ENCODE assay signal across 1 cellular context in genomic region chr17:1648582-1649115, GRCh38.
TF ChIP-seq lines count a peak whose summit lies in the region.

No MANE protein-coding gene starts in this region.

TF ChIP-seq in HepG2, 621 proteins besides CTCF, POLR2A, EP300 and RAD21 (continued from another document and continues in another):
- TF ChIP-seq ZBTB34 (CRISPR knock-in tag; IDR thresholded peaks at IDR 0.05) (no peak), ZNF253 (CRISPR knock-in tag; IDR thresholded peaks at IDR 0.05; ENCODE audit: borderline replicate concordance) (no peak), YEATS2 (CRISPR knock-in tag; IDR thresholded peaks at IDR 0.05; ENCODE audit: borderline replicate concordance) (no peak), MBD4 (IDR thresholded peaks at IDR 0.05; ENCODE audit: borderline replicate concordance, low read length) (no peak), ZNF557 (CRISPR knock-in tag; IDR thresholded peaks at IDR 0.05) (no peak), SRSF4 (IDR thresholded peaks at IDR 0.05; ENCODE audit: low read depth, low read length, poor library complexity, severe bottlenecking) (no peak), ZSCAN12 (CRISPR knock-in tag; IDR thresholded peaks at IDR 0.05) (no peak), CEBPG (CRISPR knock-in tag; IDR thresholded peaks at IDR 0.05) (no peak), KLF12 (CRISPR knock-in tag; IDR thresholded peaks at IDR 0.05; ENCODE audit: borderline replicate concordance) (no peak), ZNF75D (CRISPR knock-in tag; IDR thresholded peaks at IDR 0.05; ENCODE audit: borderline replicate concordance) (no peak), ATF6 (CRISPR knock-in tag; conservative IDR thresholded peaks at IDR 0.05) (no peak), YY1 (IDR thresholded peaks at IDR 0.05; ENCODE audit: insufficient read depth, insufficient replicate concordance, low read depth, low read length) (peak; percentile 90), MLLT10 (CRISPR knock-in tag; IDR thresholded peaks at IDR 0.05) (no peak), KAT8 (CRISPR knock-in tag; IDR thresholded peaks at IDR 0.05) (0 out of 2 replicates have a peak, but pooled peaks have one; percentile 52), ZFP36L2 (CRISPR knock-in tag; IDR thresholded peaks at IDR 0.05) (no peak), PRDM15 (CRISPR knock-in tag; IDR thresholded peaks at IDR 0.05) (no peak), EEA1 (CRISPR knock-in tag; IDR thresholded peaks at IDR 0.05; ENCODE audit: borderline replicate concordance) (no peak), ZNF274 (CRISPR knock-in tag; IDR thresholded peaks at IDR 0.05) (no peak), ZNF10 (CRISPR knock-in tag; IDR thresholded peaks at IDR 0.05; ENCODE audit: borderline replicate concordance, low read depth) (no peak), FOXJ3 (CRISPR knock-in tag; IDR thresholded peaks at IDR 0.05; ENCODE audit: borderline replicate concordance) (no peak), SP140L (CRISPR knock-in tag; IDR thresholded peaks at IDR 0.05; ENCODE audit: borderline replicate concordance) (no peak), ZNF749 (CRISPR knock-in tag; IDR thresholded peaks at IDR 0.05; ENCODE audit: borderline replicate concordance) (no peak), MIER2 (CRISPR knock-in tag; IDR thresholded peaks at IDR 0.05) (no peak), THRA (CRISPR knock-in tag; IDR thresholded peaks at IDR 0.05; ENCODE audit: borderline replicate concordance) (peak; percentile 15; the same call in 1 of the 2 replicates), MXD1 (CRISPR knock-in tag; IDR thresholded peaks at IDR 0.05) (0 out of 2 replicates have a peak, but pooled peaks have one; percentile 7), ZNF276 (CRISPR knock-in tag; IDR thresholded peaks at IDR 0.05; ENCODE audit: low read depth) (no peak), ZNF766 (CRISPR knock-in tag; IDR thresholded peaks at IDR 0.05; ENCODE audit: borderline replicate concordance) (no peak), ZNF224 (CRISPR knock-in tag; IDR thresholded peaks at IDR 0.05) (no peak), ZNF256 (CRISPR knock-in tag; conservative IDR thresholded peaks at IDR 0.05) (no peak), CREM (IDR thresholded peaks at IDR 0.05) (no peak), CREM (CRISPR knock-in tag; IDR thresholded peaks at IDR 0.05) (no peak), ZNF24 (IDR thresholded peaks at IDR 0.05) (no peak), ZSCAN5A (CRISPR knock-in tag; IDR thresholded peaks at IDR 0.05; ENCODE audit: borderline replicate concordance) (no peak), MED13 (CRISPR knock-in tag; IDR thresholded peaks at IDR 0.05) (no peak), NCOA2 (CRISPR knock-in tag; IDR thresholded peaks at IDR 0.05) (no peak), TRIM24 (CRISPR knock-in tag; IDR thresholded peaks at IDR 0.05) (no peak), TFAP4 (IDR thresholded peaks at IDR 0.05; ENCODE audit: borderline replicate concordance, low read depth) (peak; percentile 76; the same call in 1 of the 2 replicates), ZNF552 (CRISPR knock-in tag; IDR thresholded peaks at IDR 0.05; ENCODE audit: borderline replicate concordance) (no peak), ZNF138 (CRISPR knock-in tag; IDR thresholded peaks at IDR 0.05; ENCODE audit: low read depth) (no peak), ZNF337 (CRISPR knock-in tag; IDR thresholded peaks at IDR 0.05; ENCODE audit: borderline replicate concordance, low read depth) (no peak), ZNF607 (CRISPR knock-in tag; IDR thresholded peaks at IDR 0.05; ENCODE audit: borderline replicate concordance) (0 out of 2 replicates have a peak, but pooled peaks have one; percentile 6), HNF1A (IDR thresholded peaks at IDR 0.05; ENCODE audit: low read depth) (no peak), HNF1A (CRISPR knock-in tag; IDR thresholded peaks at IDR 0.05; ENCODE audit: borderline replicate concordance) (no peak; the same call in 1 of the 2 replicates), ZNF598 (CRISPR knock-in tag; IDR thresholded peaks at IDR 0.05; ENCODE audit: borderline replicate concordance) (no peak), DRAP1 (CRISPR knock-in tag; IDR thresholded peaks at IDR 0.05) (no peak; the same call in 1 of the 2 replicates), STAT5B (CRISPR knock-in tag; IDR thresholded peaks at IDR 0.05) (no peak), MATR3 (CRISPR knock-in tag; IDR thresholded peaks at IDR 0.05) (no peak), PAF1 (CRISPR knock-in tag; IDR thresholded peaks at IDR 0.05) (no peak), ADNP (CRISPR knock-in tag; IDR thresholded peaks at IDR 0.05) (0 out of 2 replicates have a peak, but pooled peaks have one; percentile 21), ZNF343 (CRISPR knock-in tag; IDR thresholded peaks at IDR 0.05) (no peak), ZFP82 (CRISPR knock-in tag; IDR thresholded peaks at IDR 0.05; ENCODE audit: borderline replicate concordance) (no peak), CBX2 (IDR thresholded peaks at IDR 0.05; ENCODE audit: low read depth, low read length) (no peak), CBX2 (CRISPR knock-in tag; IDR thresholded peaks at IDR 0.05; ENCODE audit: low read depth) (no peak)
